ENCODE assay signal across 8 cellular contexts in the genomic region with DNA sequence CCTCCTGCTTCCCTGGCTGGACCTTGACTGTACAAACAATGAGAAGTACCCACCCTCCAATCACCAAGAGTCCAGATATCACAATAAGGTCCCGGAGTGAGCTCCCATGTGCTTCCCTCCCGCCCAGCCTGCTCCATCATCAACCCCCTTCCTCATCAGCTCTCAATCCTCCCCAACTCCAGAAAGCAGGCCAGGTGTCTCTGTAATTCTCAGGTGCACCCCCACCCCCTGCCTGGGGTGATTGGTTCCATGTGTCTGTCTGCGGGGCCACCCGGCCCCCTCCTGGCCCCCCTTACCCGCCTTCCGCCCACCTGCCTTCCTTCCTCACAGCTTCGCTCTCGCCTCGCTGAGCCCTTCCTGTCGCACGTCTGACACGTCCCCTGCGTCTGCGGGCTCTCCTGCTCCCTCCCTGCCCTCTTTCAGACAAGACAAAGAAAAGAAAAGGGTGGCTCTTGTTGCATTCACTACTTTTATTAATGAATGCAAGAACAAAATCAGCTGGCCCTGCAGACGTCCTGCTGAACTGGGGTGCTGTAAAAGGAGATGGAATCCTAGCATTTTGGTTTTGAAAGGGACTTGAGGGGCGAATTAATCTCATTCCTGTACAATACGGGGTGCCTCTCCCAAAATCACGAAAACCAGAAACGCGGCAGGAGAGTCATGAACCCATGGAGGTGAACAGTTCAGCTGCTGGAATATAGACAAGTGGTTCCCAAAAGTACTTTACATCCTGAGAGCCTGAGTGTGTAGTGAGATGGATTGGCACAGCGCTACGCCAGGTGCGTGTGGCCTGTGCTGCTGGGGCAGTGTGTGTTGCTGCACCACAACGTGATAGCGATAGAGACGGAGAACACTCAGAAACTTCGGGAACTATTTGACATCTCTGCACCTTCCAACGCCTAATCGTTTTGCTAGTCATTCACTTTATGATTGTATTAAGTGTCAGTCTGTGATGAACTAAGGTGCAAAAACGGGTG. TPM values are rescaled to one million over a fixed set of nuclear protein-coding genes. Genes with fewer than 3 reads are reported as not detected.
DNase-seq lines count a peak whose midpoint lies in the region; ATAC-seq, FAIRE-seq and TF ChIP-seq lines count a peak whose summit lies in the region.

No MANE protein-coding gene starts in this region.

- H3K4me2 ChIP-seq in astrocyte (ENCODE audit: low read length) (no peak overlapping the region), GM23248 (ENCODE audit: unreplicated experiment) (no peak overlapping the region)

- H3K27ac ChIP-seq in astrocyte (ENCODE audit: low read depth, low read length) (no peak overlapping the region), GM23248 (no peak overlapping the region)

- no peaks in the 10 kb centered on the region for H4K20me1 ChIP-seq in astrocyte (ENCODE audit: insufficient read depth, low read length)
- no peaks in the 10 kb centered on the region for H4K20me1 ChIP-seq in GM23248 (ENCODE audit: insufficient read depth)

- no peak overlapping the region for H2AFZ ChIP-seq in astrocyte (ENCODE audit: low read depth, low read length)
- no peak overlapping the region for H2AFZ ChIP-seq in GM23248

- 60% methylated on average over 29 to 30 of the region's 30 CpGs for WGBS in GM23248 (ENCODE audit: low coverage in 1 of 2, low lambda C conversion rate in 2 of 2, missing lambda C conversion rate in 2 of 2), 2 experiments

- H3K27me3 ChIP-seq in astrocyte (ENCODE audit: insufficient read depth, low read length) (peaks cover 26% of the 10 kb centered on the region), GM23248 (replicated peaks; ENCODE audit: insufficient read depth) (0 out of 2 replicates have a peak, but pooled peaks cover 9% of the 10 kb centered on the region)

- in situ Hi-C loops in GM23248 (cut with MboI), result no loop called here

- H3K4me1 ChIP-seq in astrocyte (ENCODE audit: insufficient read depth, low read length) (no peaks in the 10 kb centered on the region), GM23248 (ENCODE audit: insufficient read depth) (no peaks in the 10 kb centered on the region)

- peaks cover 52% of the 10 kb centered on the region for H3K27me3 Mint-ChIP-seq in astrocyte (ENCODE audit: low read depth, unreplicated experiment)

- H3K36me3 ChIP-seq in astrocyte (ENCODE audit: insufficient read depth, low read length), result no peaks in the 10 kb centered on the region
- no peaks in the 10 kb centered on the region for H3K36me3 ChIP-seq in GM23248 (ENCODE audit: low read depth)

- peak overlapping the region; percentile 21 for H3K4me3 Mint-ChIP-seq in astrocyte (ENCODE audit: unreplicated experiment)

- H3K27ac Mint-ChIP-seq in astrocyte (ENCODE audit: unreplicated experiment), result peak overlapping the region; percentile 77

- peaks cover 11% of the 10 kb centered on the region for H3K4me1 Mint-ChIP-seq in astrocyte (ENCODE audit: low read depth, unreplicated experiment)

- H3K36me3 Mint-ChIP-seq in astrocyte (ENCODE audit: low read depth, unreplicated experiment), result peaks cover 3% of the 10 kb centered on the region

- TF ChIP-seq CTCF in astrocyte (IDR thresholded peaks at IDR 0.05; ENCODE audit: insufficient read depth, low read depth, low read length), result no peak

- H3F3A ChIP-seq in GM23248 (ENCODE audit: insufficient read depth), result no peaks in the 10 kb centered on the region

- no peaks in the 10 kb centered on the region for H3K9me3 ChIP-seq in astrocyte (ENCODE audit: insufficient read depth, low read depth, low read length)
- no peaks in the 10 kb centered on the region for H3K9me3 ChIP-seq in GM23248 (ENCODE audit: low read depth)

- DNase-seq in NCI-H69 (lab: John Stamatoyannopoulos, UW) (peak; percentile 93), astrocyte (ENCODE audit: low read depth) (no peak), HuH-7.5 (ENCODE audit: low spot score) (no peak), GM23248 (no peak)
- peak; percentile 8 for DNase-seq in stimulated activated CD8-positive, alpha-beta memory T cell treated with anti-CD3 and anti-CD28 coated beads, Interleukin-12 subunit alpha, Interleukin-12 subunit beta, amount 100 ng/mL, for 1 hour (ENCODE audit: low read depth)

- no peaks in the 10 kb centered on the region for H3K9me2 ChIP-seq in GM23248 (ENCODE audit: insufficient read depth)

- ATAC-seq in GM18868 (IDR thresholded peaks at IDR 0.05; ENCODE audit: unreplicated experiment), result peak; percentile 94
- ATAC-seq in HG02870 (IDR thresholded peaks at IDR 0.05; ENCODE audit: unreplicated experiment), result peak; percentile 91
- no peak for ATAC-seq in HG03135 (IDR thresholded peaks at IDR 0.05; ENCODE audit: unreplicated experiment)

- H3K4me3 ChIP-seq in astrocyte (ENCODE audit: insufficient read depth, low read depth, low read length) (no peak overlapping the region), GM23248 (no peak overlapping the region)

- H3K9me3 Mint-ChIP-seq in astrocyte (ENCODE audit: unreplicated experiment), result no peaks in the 10 kb centered on the region

- no peak for FAIRE-seq in astrocyte (lab: Jason Lieb, UNC)

- H3K79me2 ChIP-seq in astrocyte (ENCODE audit: insufficient read depth, low read length) (no peaks in the 10 kb centered on the region), GM23248 (ENCODE audit: insufficient read depth) (no peaks in the 10 kb centered on the region)

- no peak overlapping the region for H3K9ac ChIP-seq in astrocyte (ENCODE audit: low read length)
- H3K9ac ChIP-seq in GM23248, result no peak overlapping the region

RNA-seq across cellular contexts. Expression of a gene that starts 26.4 kb away (rescaled TPM):
- total RNA-seq in astrocyte, result 944 and 1,071 TPM in 2 replicates
- total RNA-seq in GM23248 (2014; rRNA removed; shearing (Covaris generic)), result 24.0 and 40.1 TPM in 2 replicates
- 5.6 and 12.6 TPM in 2 replicates for polyA plus RNA-seq in GM23248 (2016; fragmentation: Nextera tagmentation; extraction: Ambion mirVana)

Comparison
In these comparisons a context has a peak if more than half of its experiments do, and no peak if none do; other contexts are left out.
1. DNase-seq: peak in NCI-H69 (single experiment) and stimulated activated CD8-positive, alpha-beta memory T cell treated with anti-CD3 and anti-CD28 coated beads, Interleukin-12 subunit alpha, Interleukin-12 subunit beta, amount 100 ng/mL, for 1 hour (single experiment); none in astrocyte (single experiment), HuH-7.5 (single experiment) and GM23248 (single experiment).
2. RNA of a gene that starts 26.4 kb away (total RNA-seq): 944 to 1,071 TPM in astrocyte; 24.0 to 40.1 TPM in GM23248; every median in the first group is over 10 times any median in the second.